In genomic region chr1:54372978-54373377, GRCh38 we compare ENCODE assay signal across 1 cellular context.
A peak's percentile ranks its signal among the peaks of the same experiment; 100 is the strongest.
TF ChIP-seq lines count a peak whose summit lies in the region.

No MANE protein-coding gene starts in this region.

TF ChIP-seq in HepG2, 621 proteins besides CTCF, POLR2A, EP300 and RAD21 (continued from another document):
- TF ChIP-seq, protein P1, sequence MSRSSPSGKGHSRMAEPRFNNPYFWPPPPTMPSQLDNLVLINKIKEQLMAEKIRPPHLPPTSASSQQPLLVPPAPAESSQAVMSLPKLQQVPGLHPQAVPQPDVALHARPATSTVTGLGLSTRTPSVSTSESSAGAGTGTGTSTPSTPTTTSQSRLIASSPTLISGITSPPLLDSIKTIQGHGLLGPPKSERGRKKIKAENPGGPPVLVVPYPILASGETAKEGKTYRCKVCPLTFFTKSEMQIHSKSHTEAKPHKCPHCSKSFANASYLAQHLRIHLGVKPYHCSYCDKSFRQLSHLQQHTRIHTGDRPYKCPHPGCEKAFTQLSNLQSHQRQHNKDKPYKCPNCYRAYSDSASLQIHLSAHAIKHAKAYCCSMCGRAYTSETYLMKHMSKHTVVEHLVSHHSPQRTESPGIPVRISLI (CRISPR knock-in tag; IDR thresholded peaks at IDR 0.05; ENCODE audit: borderline replicate concordance) = no peak
- TF ChIP-seq RFX1 (IDR thresholded peaks at IDR 0.05) = peak; percentile 24; the same call in 1 of the 2 replicates
- TF ChIP-seq AHDC1 (CRISPR knock-in tag; IDR thresholded peaks at IDR 0.05; ENCODE audit: borderline replicate concordance) = no peak
- no peak for TF ChIP-seq ZNF292 (CRISPR knock-in tag; IDR thresholded peaks at IDR 0.05; ENCODE audit: borderline replicate concordance, low read depth)
